8 cellular contexts compared by ENCODE assay signal in the genomic region with DNA sequence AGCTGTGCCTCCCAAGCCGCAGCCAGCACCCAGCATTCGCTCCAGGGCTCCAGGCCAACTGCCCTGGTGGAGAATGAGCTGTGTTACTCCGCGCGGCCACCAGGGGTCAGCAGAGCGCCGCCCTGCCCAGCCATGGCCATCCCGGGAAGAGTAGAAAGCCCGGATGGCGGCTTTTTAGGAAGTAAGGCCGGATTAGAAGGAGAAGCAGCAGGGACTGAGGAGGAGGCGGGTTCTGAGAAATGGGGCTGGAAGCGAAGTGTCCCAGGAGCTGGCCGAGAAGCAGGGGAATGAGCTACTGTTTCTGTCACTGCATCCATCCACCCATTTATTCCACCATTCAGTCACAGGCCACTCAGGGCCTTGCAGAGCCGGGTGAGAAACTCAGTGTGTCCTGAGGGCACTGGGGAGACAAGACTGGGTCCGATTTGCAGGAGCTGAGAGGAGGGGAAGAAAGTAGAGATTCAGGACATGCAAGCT. TPM values are rescaled to one million over a fixed set of nuclear protein-coding genes. Genes with fewer than 3 reads are reported as not detected.
DNase-seq lines count a peak whose midpoint lies in the region; ATAC-seq, FAIRE-seq and TF ChIP-seq lines count a peak whose summit lies in the region.

No MANE protein-coding gene starts in this region.

- peak overlapping the region; percentile 77 for H3K4me2 ChIP-seq in HepG2 (ENCODE audit: low read depth, low read length)

- H3K27ac Mint-ChIP-seq in central memory CD8-positive, alpha-beta T cell (ENCODE audit: low read depth): peak overlapping the region; percentile 85

- no peaks in the 10 kb centered on the region for H3K36me3 ChIP-seq in HepG2 (replicated peaks in 1 of 2; ENCODE audit: control insufficient read depth in 1 of 2, insufficient read depth in 2 of 2, low read length in 2 of 2)

- WGBS in HepG2 (ENCODE audit: low lambda C conversion rate): 3% methylated on average over 16 of the region's 16 CpGs

- peak; percentile 87 for FAIRE-seq in GM18507 (lab: Jason Lieb, UNC)
- peak; percentile 52 for FAIRE-seq in HepG2 (lab: Jason Lieb, UNC)

- intact Hi-C loops in HepG2 (cut with micrococcal nuclease; ENCODE audit: unreplicated experiment): loop anchor here (1.0 kb wide), 1 partner anchor 19 kb away; no protein-coding TSS in a partner anchor

- no peak for ATAC-seq in central memory CD8-positive, alpha-beta T cell (replicated peaks; ENCODE audit: extremely low read depth, poor library complexity, severe bottlenecking)
- ATAC-seq in HepG2: peak; percentile 92
- no peak for ATAC-seq in GM19455 (IDR thresholded peaks at IDR 0.05; ENCODE audit: unreplicated experiment)

- peak; percentile 23 for DNase-seq in AG04450 (ENCODE audit: low read depth, low spot score)
- DNase-seq in GM18507 (ENCODE audit: extremely low spot score, insufficient read length, low read depth): peak; percentile 65
- DNase-seq in NCI-H2196 treated with DMSO at 0.1 percent for 48 hours (lab: John Stamatoyannopoulos, UW; ENCODE audit: unreplicated experiment): peak; percentile 73
- peak; percentile 48 to 51 for DNase-seq in activated CD4-positive, alpha-beta T cell treated with anti-CD3 and anti-CD28 coated beads for 24 hours (ENCODE audit: low read depth in 2 of 2)
- DNase-seq in central memory CD8-positive, alpha-beta T cell (ENCODE audit: low spot score in 2 of 2): peak; percentile 39 to 62
- DNase-seq in HepG2 (ENCODE audit: low spot score): peak; percentile 56
- peak; percentile 36 to 62 for DNase-seq in stimulated activated CD4-positive, alpha-beta T cell treated with anti-CD3 and anti-CD28 coated beads, Interleukin-4, amount 100 ng/mL, for 4 hours

- H3K27me3 ChIP-seq in AG04450 (ENCODE audit: control insufficient read depth, insufficient read depth, low read length) (no peaks in the 10 kb centered on the region), HepG2 (ENCODE audit: control insufficient read depth in 1 of 2, insufficient read depth in 2 of 2, low read length in 2 of 2) (no peaks in the 10 kb centered on the region; a peak in 1 of 5 replicates)

- peak overlapping the region; percentile 34 for H3K4me3 Mint-ChIP-seq in central memory CD8-positive, alpha-beta T cell

- no peaks in the 10 kb centered on the region for H4K20me1 ChIP-seq in HepG2 (ENCODE audit: insufficient read depth, low read length)

- H3K9ac ChIP-seq in HepG2 (ENCODE audit: insufficient read depth, low read depth, low read length): no peak overlapping the region

- TF ChIP-seq CTCF in AG04450 (IDR thresholded peaks at IDR 0.05; ENCODE audit: low read depth, low read length) (peak; percentile 97), HepG2 (CRISPR knock-in tag; IDR thresholded peaks at IDR 0.05) (peak; percentile 96)

- H3K27me3 Mint-ChIP-seq in central memory CD8-positive, alpha-beta T cell: peaks cover 10% of the 10 kb centered on the region

- H3K9me3 Mint-ChIP-seq in central memory CD8-positive, alpha-beta T cell: no peaks in the 10 kb centered on the region

- CTCF ChIA-PET in AG04450 (lab: Charles Lee) (interaction anchor here (0.5 to 5.0 kb wide), 60 partner anchors 8 to 1736 kb away, joined by 3 to 46 read pairs (median 4); a partner anchor contains a TSS), HepG2 (lab: Yijun Ruan, JAX; ENCODE audit: low intra/inter-chr PET ratio, low total read pairs) (interaction anchor here (1.1 to 2.6 kb wide), 3 partner anchors 19 to 23 kb away, joined by 3 to 20 read pairs (median 6); no protein-coding TSS in a partner anchor)

- in situ Hi-C loops in HepG2 (cut with HindIII; ENCODE audit: extremely low pct_ligation_motif_present, low pct_unique_long_range_greater_than_20kb): no loop called here

- no peaks in the 10 kb centered on the region for H3K79me2 ChIP-seq in HepG2 (ENCODE audit: insufficient read depth, low read length)

- H3K9me3 ChIP-seq in AG04450 (ENCODE audit: control insufficient read depth, insufficient read depth, low read length) (no peaks in the 10 kb centered on the region), HepG2 (ENCODE audit: low read length) (no peaks in the 10 kb centered on the region)

- H3K4me1 Mint-ChIP-seq in central memory CD8-positive, alpha-beta T cell: peaks cover 16% of the 10 kb centered on the region

- peaks cover 11% of the 10 kb centered on the region for H3K36me3 Mint-ChIP-seq in central memory CD8-positive, alpha-beta T cell (ENCODE audit: insufficient read depth)

- H3K27ac ChIP-seq in AG04450 (ENCODE audit: low read depth, low read length) (peak overlapping the region; percentile 31), HepG2 (ENCODE audit: extremely low read length, insufficient read depth, low read length) (no peak overlapping the region)

- H3K4me1 ChIP-seq in HepG2 (ENCODE audit: insufficient read depth, low read length): peaks cover 21% of the 10 kb centered on the region

- peak overlapping the region; percentile 88 for H2AFZ ChIP-seq in HepG2 (ENCODE audit: low read length)

- BruUV-seq in HepG2 (replicated peaks; lab: Mats Ljungman, UMichigan): no TSS peak

- H3K4me3 ChIP-seq in AG04450 (ENCODE audit: low read depth, low read length) (no peak overlapping the region), HepG2 (replicated peaks in 1 of 3; ENCODE audit: insufficient read depth in 1 of 3, low read depth in 2 of 3, low read length in 3 of 3) (peak overlapping the region in 1 of 3 experiments; percentile 56; a peak in 2 of 6 replicates)

- no peak for TF ChIP-seq POLR2A in HepG2 (IDR thresholded peaks at IDR 0.05; ENCODE audit: insufficient read depth in 1 of 2, low read depth in 2 of 2, low read length in 2 of 2)

- TF ChIP-seq EP300 in HepG2 (IDR thresholded peaks at IDR 0.05; ENCODE audit: low read depth in 2 of 2, low read length in 2 of 2) (no peak), HepG2 (CRISPR knock-in tag; IDR thresholded peaks at IDR 0.05; ENCODE audit: borderline replicate concordance) (no peak)

- TF ChIP-seq RAD21 in HepG2 (CRISPR knock-in tag; IDR thresholded peaks at IDR 0.05): peak; percentile 95

- POLR2A ChIA-PET in AG04450 (lab: Yijun Ruan, JAX): no interaction called here
- POLR2A ChIA-PET in HepG2 (lab: Yijun Ruan, JAX): interaction anchor here (0.8 to 1.0 kb wide), 3 partner anchors 9 to 118 kb away, joined by 3 to 6 read pairs (median 3); a partner anchor contains a TSS

TF ChIP-seq in HepG2, 621 proteins besides CTCF, POLR2A, EP300 and RAD21 (continues in another document):
- TF ChIP-seq ZNF232 (CRISPR knock-in tag; IDR thresholded peaks at IDR 0.05; ENCODE audit: borderline replicate concordance) (peak; percentile 33; the same call in 1 of the 2 replicates), ZNF329 (CRISPR knock-in tag; IDR thresholded peaks at IDR 0.05; ENCODE audit: low read depth) (no peak)

RNA-seq across cellular contexts. Expression of a gene that starts 6.6 kb away (rescaled TPM):
- polyA plus RNA-seq in AG04450 (2011; rRNA removed) (0.30 and 0.36 TPM in 2 replicates), HepG2 (2011; rRNA removed) (2.9 and 3.9 TPM in 2 replicates)
- 0.37 TPM in 1 of 2 replicates, not detected in the other for polyA minus RNA-seq in AG04450 (2011; rRNA and poly(A)+ RNA removed)
- 0.29 and 0.35 TPM in 2 replicates for total RNA-seq in HepG2 (2016; rRNA removed; fragmentation: Illumina TruSeq; extraction: Trizol)
- 0.26 and 0.51 TPM in 2 replicates for total RNA-seq in HepG2 (2016; cell fraction: cytosol; rRNA removed; fragmentation: Illumina TruSeq; extraction: Trizol; ENCODE audit: low read depth)
- total RNA-seq in HepG2 (2016; cell fraction: insoluble cytoplasmic fraction; rRNA removed; fragmentation: Illumina TruSeq; extraction: Trizol): 0.16 and 0.30 TPM in 2 replicates
- total RNA-seq in HepG2 (2016; cell fraction: membrane; rRNA removed; fragmentation: Illumina TruSeq; extraction: Trizol): 0.59 and 0.76 TPM in 2 replicates
- total RNA-seq in HepG2 (2016; cell fraction: nucleus; rRNA removed; fragmentation: Illumina TruSeq; extraction: Trizol): not detected in 2 replicates
- 2.3 and 4.0 TPM in 2 replicates for polyA plus RNA-seq in HepG2 (2011; cell fraction: cytosol; rRNA removed)
- polyA plus RNA-seq in HepG2 (2011; cell fraction: nucleus; rRNA removed): 13.1 and 15.5 TPM in 2 replicates
- polyA plus RNA-seq in HepG2 (2012): 1.2 and 2.2 TPM in 2 replicates
- polyA plus RNA-seq in HepG2 (2016; cell fraction: cytosol; fragmentation: Illumina TruSeq; extraction: Trizol; ENCODE audit: low read depth): 0.76 and 1.1 TPM in 2 replicates
- 0.19 and 0.53 TPM in 2 replicates for polyA plus RNA-seq in HepG2 (2016; cell fraction: insoluble cytoplasmic fraction; fragmentation: Illumina TruSeq; extraction: Trizol; ENCODE audit: low read depth)
- 0.69 and 1.1 TPM in 2 replicates for polyA plus RNA-seq in HepG2 (2016; cell fraction: membrane; fragmentation: Illumina TruSeq; extraction: Trizol; ENCODE audit: low read depth)
- polyA plus RNA-seq in HepG2 (2016; cell fraction: nucleus; fragmentation: Illumina TruSeq; extraction: Trizol; ENCODE audit: insufficient read depth, low read depth): 1.2 TPM in 1 of 2 replicates, not detected in the other
- polyA minus RNA-seq in HepG2 (2011; rRNA and poly(A)+ RNA removed; ENCODE audit: low replicate concordance): 0.70 and 4.4 TPM in 2 replicates
- 1.1 and 2.8 TPM in 2 replicates for polyA minus RNA-seq in HepG2 (2011; cell fraction: cytosol; rRNA and poly(A)+ RNA removed)
- polyA minus RNA-seq in HepG2 (2011; cell fraction: nucleus; rRNA and poly(A)+ RNA removed): 0.99 and 1.8 TPM in 2 replicates

RNA-seq across cellular contexts. Expression of a gene that starts 35.3 kb away (rescaled TPM):
- polyA plus RNA-seq in AG04450 (2011; rRNA removed) (5.3 and 9.3 TPM in 2 replicates), HepG2 (2011; rRNA removed) (5.2 and 7.0 TPM in 2 replicates)
- polyA minus RNA-seq in AG04450 (2011; rRNA and poly(A)+ RNA removed): 1.00 and 1.0 TPM in 2 replicates
- 18.0 and 26.7 TPM in 2 replicates for total RNA-seq in HepG2 (2016; rRNA removed; fragmentation: Illumina TruSeq; extraction: Trizol)
- 44.8 and 45.5 TPM in 2 replicates for total RNA-seq in HepG2 (2016; cell fraction: cytosol; rRNA removed; fragmentation: Illumina TruSeq; extraction: Trizol; ENCODE audit: low read depth)
- total RNA-seq in HepG2 (2016; cell fraction: insoluble cytoplasmic fraction; rRNA removed; fragmentation: Illumina TruSeq; extraction: Trizol): 18.4 and 20.4 TPM in 2 replicates
- total RNA-seq in HepG2 (2016; cell fraction: membrane; rRNA removed; fragmentation: Illumina TruSeq; extraction: Trizol): 36.3 and 50.1 TPM in 2 replicates
- 6.1 and 8.2 TPM in 2 replicates for total RNA-seq in HepG2 (2016; cell fraction: nucleus; rRNA removed; fragmentation: Illumina TruSeq; extraction: Trizol)
- polyA plus RNA-seq in HepG2 (2011; cell fraction: cytosol; rRNA removed): 9.2 and 27.5 TPM in 2 replicates
- polyA plus RNA-seq in HepG2 (2011; cell fraction: nucleus; rRNA removed): 8.8 and 9.4 TPM in 2 replicates
- polyA plus RNA-seq in HepG2 (2012): 2.5 and 4.4 TPM in 2 replicates
- 46.7 and 50.4 TPM in 2 replicates for polyA plus RNA-seq in HepG2 (2016; cell fraction: cytosol; fragmentation: Illumina TruSeq; extraction: Trizol; ENCODE audit: low read depth)
- polyA plus RNA-seq in HepG2 (2016; cell fraction: insoluble cytoplasmic fraction; fragmentation: Illumina TruSeq; extraction: Trizol; ENCODE audit: low read depth): 13.9 and 21.8 TPM in 2 replicates
- 29.2 and 30.8 TPM in 2 replicates for polyA plus RNA-seq in HepG2 (2016; cell fraction: membrane; fragmentation: Illumina TruSeq; extraction: Trizol; ENCODE audit: low read depth)
- 13.4 and 18.2 TPM in 2 replicates for polyA plus RNA-seq in HepG2 (2016; cell fraction: nucleus; fragmentation: Illumina TruSeq; extraction: Trizol; ENCODE audit: insufficient read depth, low read depth)
- 9.5 and 9.9 TPM in 2 replicates for polyA minus RNA-seq in HepG2 (2011; rRNA and poly(A)+ RNA removed; ENCODE audit: low replicate concordance)
- 3.5 and 4.8 TPM in 2 replicates for polyA minus RNA-seq in HepG2 (2011; cell fraction: cytosol; rRNA and poly(A)+ RNA removed)
- 1.1 and 2.2 TPM in 2 replicates for polyA minus RNA-seq in HepG2 (2011; cell fraction: nucleus; rRNA and poly(A)+ RNA removed)

Comparison
In these comparisons a context has a peak if more than half of its experiments do, and no peak if none do; other contexts are left out.
1. DNase-seq: peak in every context shown above with its lines; median percentile 73 in NCI-H2196 treated with DMSO at 0.1 percent for 48 hours; 65 in GM18507; 56 in HepG2; 50 in central memory CD8-positive, alpha-beta T cell; 50 in activated CD4-positive, alpha-beta T cell treated with anti-CD3 and anti-CD28 coated beads for 24 hours; 49 in stimulated activated CD4-positive, alpha-beta T cell treated with anti-CD3 and anti-CD28 coated beads, Interleukin-4, amount 100 ng/mL, for 4 hours; 23 in AG04450.